Comparison of ENCODE assay signal across 20 cellular contexts in the genomic region with DNA sequence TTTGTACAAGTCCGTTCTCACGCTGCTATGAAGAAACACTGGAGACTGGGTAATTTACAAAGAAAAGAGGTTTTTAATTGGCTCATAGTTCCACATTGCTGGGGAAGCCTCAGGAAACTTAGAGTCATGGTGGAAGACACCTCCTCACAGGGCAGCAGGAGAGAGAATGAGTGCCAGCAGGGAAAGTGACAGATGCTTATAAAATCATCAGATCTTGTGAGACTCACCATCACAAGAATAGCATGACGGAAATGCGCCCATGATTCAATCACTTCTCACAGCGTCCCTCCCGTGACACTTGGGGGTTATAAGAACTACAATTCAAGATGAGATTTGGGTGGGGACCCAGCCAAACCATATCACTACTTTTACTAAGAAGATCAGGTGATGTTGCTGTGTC.
"Had no signal": no experiment of that assay in that cellular context is flagged by ENCODE, and none has a peak within 500 bp of the region (broad histone marks: within the 10 kb centered on the region; RNA-seq: fewer than 3 reads in every experiment).

No MANE protein-coding gene starts in this region.

- ATAC-seq: activated T-cell treated with anti-CD3 and anti-CD28 coated beads, Interleukin-2, amount 50 U/mL, for 4 hours; gastrocnemius medialis; psoas muscle; right lobe of liver; stimulated activated naive CD8-positive, alpha-beta T cell treated with anti-CD3 and anti-CD28 coated beads, Interleukin-15, Interleukin-2, amounts not matched to agents 100 U/mL and 50 U/mL, for 24 hours had no signal

- H3K36me3 ChIP-seq: colonic mucosa, gastrocnemius medialis, right lobe of liver, suprapubic skin had no signal

- H3K4me3 ChIP-seq: colonic mucosa, gastrocnemius medialis, psoas muscle, right lobe of liver, suprapubic skin had no signal

- H3K4me1 ChIP-seq: colonic mucosa, gastrocnemius medialis, psoas muscle, right lobe of liver, suprapubic skin had no signal

- H3K4me1 Mint-ChIP-seq: activated naive CD8-positive, alpha-beta T cell treated with anti-CD3 and anti-CD28 coated beads for 36 hours; naive B cell had no signal

- H3K9me3 Mint-ChIP-seq: activated CD4-positive, alpha-beta memory T cell treated with anti-CD3 and anti-CD28 coated beads for 36 hours; activated naive CD8-positive, alpha-beta T cell treated with anti-CD3 and anti-CD28 coated beads for 36 hours; activated T-cell treated with anti-CD3 and anti-CD28 coated beads, Interleukin-2, amount 50 U/mL, for 4 hours; mesothelial cell of epicardium; T-helper 2 cell treated with Interferon-gamma antibody and Interleukin-4, amounts not matched to agents 5 μg/mL and 100 μg/mL, for 36 hours; type B pancreatic cell had no signal

- H3K27me3 Mint-ChIP-seq: activated naive CD8-positive, alpha-beta T cell treated with anti-CD3 and anti-CD28 coated beads for 36 hours; naive B cell; type B pancreatic cell had no signal

- H3K27ac ChIP-seq: colonic mucosa, gastrocnemius medialis, psoas muscle, right lobe of liver, suprapubic skin had no signal

- H3K27ac Mint-ChIP-seq: activated CD4-positive, alpha-beta memory T cell treated with anti-CD3 and anti-CD28 coated beads for 36 hours; activated naive CD8-positive, alpha-beta T cell treated with anti-CD3 and anti-CD28 coated beads for 36 hours; mesothelial cell of epicardium; naive B cell; T-helper 2 cell treated with Interferon-gamma antibody and Interleukin-4, amounts not matched to agents 5 μg/mL and 100 μg/mL, for 36 hours; type B pancreatic cell had no signal

- H3K27me3 ChIP-seq: colonic mucosa, gastrocnemius medialis, right lobe of liver, suprapubic skin had no signal

- H3K9me3 ChIP-seq: colonic mucosa, gastrocnemius medialis, psoas muscle, right lobe of liver, suprapubic skin had no signal

- DNase-seq: activated CD4-positive, alpha-beta memory T cell treated with anti-CD3 and anti-CD28 coated beads for 36 hours; activated CD4-positive, alpha-beta T cell treated with anti-CD3 and anti-CD28 coated beads for 1 hour; activated effector memory CD4-positive, alpha-beta T cell treated with anti-CD3 and anti-CD28 coated beads, Interleukin-2, amount 50 U/mL, for 16 hours; activated naive CD8-positive, alpha-beta T cell treated with anti-CD3 and anti-CD28 coated beads for 36 hours; activated T-cell treated with anti-CD3 and anti-CD28 coated beads, Interleukin-2, amount 50 U/mL, for 4 hours; colonic mucosa; gastrocnemius medialis; kidney glomerular epithelial cell; naive B cell; psoas muscle; right lobe of liver; stimulated activated CD4-positive, alpha-beta T cell treated with anti-CD3 and anti-CD28 coated beads, Interleukin-12 subunit alpha, Interleukin-12 subunit beta, amount 100 ng/mL, for 4 hours; stimulated activated CD4-positive, alpha-beta T cell treated with anti-CD3 and anti-CD28 coated beads, Interleukin-2, amount 100 ng/mL, for 48 hours; stimulated activated CD8-positive, alpha-beta memory T cell treated with anti-CD3 and anti-CD28 coated beads, Interleukin-4, amount 100 ng/mL, for 48 hours; stimulated activated naive CD8-positive, alpha-beta T cell treated with anti-CD3 and anti-CD28 coated beads, Interleukin-15, Interleukin-2, amounts not matched to agents 100 U/mL and 50 U/mL, for 24 hours; SW 1271 had no signal

- H3K4me3 Mint-ChIP-seq: activated CD4-positive, alpha-beta memory T cell treated with anti-CD3 and anti-CD28 coated beads for 36 hours; activated naive CD8-positive, alpha-beta T cell treated with anti-CD3 and anti-CD28 coated beads for 36 hours; activated T-cell treated with anti-CD3 and anti-CD28 coated beads, Interleukin-2, amount 50 U/mL, for 4 hours; mesothelial cell of epicardium; naive B cell; T-helper 2 cell treated with Interferon-gamma antibody and Interleukin-4, amounts not matched to agents 5 μg/mL and 100 μg/mL, for 36 hours; type B pancreatic cell had no signal

- H3K36me3 Mint-ChIP-seq: activated CD4-positive, alpha-beta memory T cell treated with anti-CD3 and anti-CD28 coated beads for 36 hours; activated naive CD8-positive, alpha-beta T cell treated with anti-CD3 and anti-CD28 coated beads for 36 hours; mesothelial cell of epicardium; naive B cell; type B pancreatic cell had no signal
